In genomic region chr2:63890678-63891077, GRCh38 we compare ENCODE assay signal across 25 cellular contexts.
"Had no signal": no experiment of that assay in that cellular context is flagged by ENCODE, and none has a peak within 500 bp of the region (broad histone marks: within the 10 kb centered on the region; RNA-seq: fewer than 3 reads in every experiment).

No MANE protein-coding gene starts in this region.

- H3K9me3 ChIP-seq: left lung, prostate gland, suprapubic skin, tibial nerve had no signal

- H3K27ac ChIP-seq: brain microvascular endothelial cell, left lung, prostate gland, suprapubic skin had no signal

- H3K27me3 Mint-ChIP-seq: activated B cell treated with CpG ODN at 0.5 μM for 24 hours; activated CD4-positive, alpha-beta T cell treated with anti-CD3 and anti-CD28 coated beads, Interleukin-2, amount 10 ng/mL, durations not matched to agents 24 days and 14 days; natural killer cell treated with Interleukin-12 subunit alpha and Interleukin-12 subunit beta and Interleukin-15 and Interleukin-18, amount 100 ng/mL, for 72 hours; stimulated activated naive CD8-positive, alpha-beta T cell treated with anti-CD3 and anti-CD28 coated beads, Interleukin-15, amount 100 ng/mL, for 72 hours had no signal

- H3K9me3 Mint-ChIP-seq: activated B cell treated with CpG ODN at 0.5 μM for 24 hours; activated CD4-positive, alpha-beta T cell treated with anti-CD3 and anti-CD28 coated beads, Interleukin-2, amount 10 ng/mL, durations not matched to agents 24 days and 14 days; natural killer cell treated with Interleukin-12 subunit alpha and Interleukin-12 subunit beta and Interleukin-15 and Interleukin-18, amount 100 ng/mL, for 72 hours; stimulated activated naive CD8-positive, alpha-beta T cell treated with anti-CD3 and anti-CD28 coated beads, Interleukin-15, amount 100 ng/mL, for 72 hours had no signal

- H3K4me3 Mint-ChIP-seq: activated B cell treated with CpG ODN at 0.5 μM for 24 hours; activated CD4-positive, alpha-beta T cell treated with anti-CD3 and anti-CD28 coated beads, Interleukin-2, amount 10 ng/mL, durations not matched to agents 24 days and 14 days; natural killer cell treated with Interleukin-12 subunit alpha and Interleukin-12 subunit beta and Interleukin-15 and Interleukin-18, amount 100 ng/mL, for 72 hours; stimulated activated naive CD8-positive, alpha-beta T cell treated with anti-CD3 and anti-CD28 coated beads, Interleukin-15, amount 100 ng/mL, for 72 hours had no signal

- H3K4me1 Mint-ChIP-seq: activated B cell treated with CpG ODN at 0.5 μM for 24 hours had no signal

- H3K4me1 ChIP-seq: prostate gland had no signal

- ATAC-seq: natural killer cell treated with Interleukin-12 subunit alpha and Interleukin-12 subunit beta and Interleukin-15 and Interleukin-18, amount 100 ng/mL, for 72 hours; stimulated activated naive CD8-positive, alpha-beta T cell treated with anti-CD3 and anti-CD28 coated beads, Interleukin-15, amount 100 ng/mL, for 72 hours had no signal

- DNase-seq: activated B cell treated with CpG ODN at 0.5 μM for 24 hours; activated CD4-positive, alpha-beta T cell treated with anti-CD3 and anti-CD28 coated beads, Interleukin-2, amount 10 ng/mL, durations not matched to agents 24 days and 14 days; activated CD8-positive, alpha-beta memory T cell treated with anti-CD3 and anti-CD28 coated beads for 24 hours; activated CD8-positive, alpha-beta memory T cell treated with anti-CD3 and anti-CD28 coated beads, Interleukin-2, amount 50 U/mL, for 4 hours; activated gamma-delta T cell; activated naive CD4-positive, alpha-beta T cell treated with anti-CD3 and anti-CD28 coated beads, Interleukin-2, amount 50 U/mL, for 16 hours; aorta; brain microvascular endothelial cell; central memory CD4-positive, alpha-beta T cell; dermis blood vessel endothelial cell; effector CD8-positive, alpha-beta T cell; foreskin melanocyte; glutamatergic neuron; hippocampal formation; kidney glomerular epithelial cell; left lung; midbrain; stimulated activated CD4-positive, alpha-beta T cell treated with anti-CD3 and anti-CD28 coated beads, Interleukin-12 subunit alpha, Interleukin-12 subunit beta, amount 100 ng/mL, for 4 hours; stimulated activated CD4-positive, alpha-beta T cell treated with anti-CD3 and anti-CD28 coated beads, Interleukin-4, amount 100 ng/mL, for 4 hours; stimulated activated naive CD8-positive, alpha-beta T cell treated with anti-CD3 and anti-CD28 coated beads, Interleukin-15, amount 100 ng/mL, for 72 hours; T1000 had no signal

- H3K36me3 ChIP-seq: prostate gland had no signal

- H3K4me3 ChIP-seq: left lung, prostate gland, suprapubic skin, tibial nerve had no signal

- H3K27me3 ChIP-seq: brain microvascular endothelial cell, left lung, suprapubic skin, tibial nerve had no signal

- H3K27ac Mint-ChIP-seq: activated B cell treated with CpG ODN at 0.5 μM for 24 hours; activated CD4-positive, alpha-beta T cell treated with anti-CD3 and anti-CD28 coated beads, Interleukin-2, amount 10 ng/mL, durations not matched to agents 24 days and 14 days; natural killer cell treated with Interleukin-12 subunit alpha and Interleukin-12 subunit beta and Interleukin-15 and Interleukin-18, amount 100 ng/mL, for 72 hours had no signal
